In genomic region chr17:75864887-75865286, GRCh38 we compare ENCODE assay signal across 8 cellular contexts. TPM values are rescaled to one million over a fixed set of nuclear protein-coding genes. Genes with fewer than 3 reads are reported as not detected.
A peak's percentile ranks its signal among the peaks of the same experiment; 100 is the strongest.
DNase-seq lines count a peak whose midpoint lies in the region; ATAC-seq, FAIRE-seq and TF ChIP-seq lines count a peak whose summit lies in the region.
"Not testable (repeated sequence)": the region's sequence is repeated elsewhere in the genome, so short reads cannot be mapped to it uniquely, and the experiment has no call there.

No MANE protein-coding gene starts in this region.

- H3K4me3 ChIP-seq in K562; left ventricle myocardium inferior; neutrophil (ENCODE audit: low read depth in 1 of 2, low read length in 1 of 2); tibial nerve: not testable (repeated sequence)

- H3K27ac ChIP-seq in K562 (ENCODE audit: extremely low read depth, low read depth, low read length) (peak overlapping the region; percentile 57; the same call in 1 of the 3 replicates), left ventricle myocardium inferior (replicated peaks) (peak overlapping the region; percentile 82), neutrophil (peak overlapping the region; percentile 74), tibial nerve (peak overlapping the region in 3 of 4 donors; percentile 66 to 88 (median 79))

- H3K27ac Mint-ChIP-seq in activated CD4-positive, alpha-beta T cell treated with anti-CD3 and anti-CD28 coated beads for 36 hours = peak overlapping the region; percentile 87

- H3K36me3 Mint-ChIP-seq in activated CD4-positive, alpha-beta T cell treated with anti-CD3 and anti-CD28 coated beads for 36 hours (ENCODE audit: low read depth) = not testable (repeated sequence)

- not testable (repeated sequence) for H3K79me2 ChIP-seq in K562 (ENCODE audit: control insufficient read depth, insufficient read depth, low read length)

- H3K27me3 ChIP-seq in K562 (ENCODE audit: control insufficient read depth in 2 of 2, insufficient read depth in 2 of 2, low read length in 2 of 2); left ventricle myocardium inferior (ENCODE audit: low read depth); neutrophil; tibial nerve: not testable (repeated sequence)

- not testable (repeated sequence) for TF ChIP-seq POLR2A in K562 (conservative IDR thresholded peaks at IDR 0.05); tibial nerve (IDR thresholded peaks at IDR 0.05)

- H3K4me3 Mint-ChIP-seq in activated CD4-positive, alpha-beta T cell treated with anti-CD3 and anti-CD28 coated beads for 36 hours = not testable (repeated sequence)

- in situ Hi-C loops in K562 (cut with MboI) = not testable (repeated sequence)

- not testable (repeated sequence) for H3K9me3 ChIP-seq in K562 (replicated peaks; ENCODE audit: control insufficient read depth, insufficient read depth, low read depth, low read length); left ventricle myocardium inferior (replicated peaks); neutrophil; tibial nerve

- H4K20me1 ChIP-seq in K562 (replicated peaks; ENCODE audit: control insufficient read depth, insufficient read depth, low read length) = not testable (repeated sequence)

- H3K4me1 Mint-ChIP-seq in activated CD4-positive, alpha-beta T cell treated with anti-CD3 and anti-CD28 coated beads for 36 hours = peaks cover 19% of the 10 kb centered on the region

- ATAC-seq in GM18511 (IDR thresholded peaks at IDR 0.05; ENCODE audit: unreplicated experiment) (peak; percentile 47), GM21723 (IDR thresholded peaks at IDR 0.05; ENCODE audit: unreplicated experiment) (peak; percentile 26), HG03565 (IDR thresholded peaks at IDR 0.05; ENCODE audit: unreplicated experiment) (peak; percentile 26), K562 (0 out of 3 replicates have a peak, but pooled peaks have one; percentile 7)
- ATAC-seq in activated CD4-positive, alpha-beta T cell treated with anti-CD3 and anti-CD28 coated beads for 36 hours = peak; percentile 77

- FAIRE-seq in K562 (lab: Jason Lieb, UNC) = not testable (repeated sequence)

- intact Hi-C loops in activated CD4-positive, alpha-beta T cell treated with anti-CD3 and anti-CD28 coated beads for 36 hours (cut with DNase I, micrococcal nuclease); K562 (cut with micrococcal nuclease); left ventricle myocardium inferior (cut with micrococcal nuclease): not testable (repeated sequence)

- TF ChIP-seq EP300 in K562 (IDR thresholded peaks at IDR 0.05; ENCODE audit: low read length); tibial nerve (IDR thresholded peaks at IDR 0.05): not testable (repeated sequence)

- not testable (repeated sequence) for H3K9ac ChIP-seq in K562 (ENCODE audit: insufficient read depth in 1 of 2, low read depth in 2 of 2, low read length in 2 of 2)

- not testable (repeated sequence) for H3K36me3 ChIP-seq in K562 (ENCODE audit: control insufficient read depth, insufficient read depth, low read length); left ventricle myocardium inferior; neutrophil; tibial nerve

- POLR2A ChIA-PET in activated CD4-positive, alpha-beta T cell treated with anti-CD3 and anti-CD28 coated beads for 36 hours (lab: Charles Lee) = interaction anchor here (0.6 to 1.1 kb wide), 5 partner anchors 9 to 88 kb away, joined by 3 to 8 read pairs (median 5); partner anchors contain the start of gene WBP2
- POLR2A ChIA-PET in K562 (lab: Yijun Ruan, JAX) = interaction anchor here (0.6 to 1.4 kb wide), 8 partner anchors 7 to 115 kb away, joined by 3 to 9 read pairs (median 4); partner anchors contain the start of gene WBP2

- peak; percentile 52 for DNase-seq in activated CD4-positive, alpha-beta T cell treated with anti-CD3 and anti-CD28 coated beads for 36 hours
- not testable (repeated sequence) for DNase-seq in K562 (ENCODE audit: extremely low read depth in 1 of 4, low spot score in 3 of 4); left ventricle myocardium inferior; tibial nerve (ENCODE audit: low spot score in 2 of 2)

- peak overlapping the region; percentile 29 for H3K4me2 ChIP-seq in K562 (ENCODE audit: insufficient read depth, low read length)

- peak overlapping the region; percentile 90 for H2AFZ ChIP-seq in K562 (ENCODE audit: low read depth, low read length)

- H3K9me1 ChIP-seq in K562 (ENCODE audit: control insufficient read depth, insufficient read depth, low read length) = not testable (repeated sequence)

- CTCF ChIA-PET in activated CD4-positive, alpha-beta T cell treated with anti-CD3 and anti-CD28 coated beads for 36 hours (lab: Charles Lee) = interaction anchor here (0.6 to 1.5 kb wide), 7 partner anchors 9 to 862 kb away, joined by 3 to 8 read pairs (median 4); partner anchors contain the start of genes METTL23, TRIM47 and WBP2
- CTCF ChIA-PET in K562 (lab: Yijun Ruan, JAX; ENCODE audit: low intra/inter-chr PET ratio) = not testable (repeated sequence)

- not testable (repeated sequence) for TF ChIP-seq CTCF in K562 (IDR thresholded peaks at IDR 0.05 in 2 of 3, conservative IDR thresholded peaks at IDR 0.05 in 1 of 3; ENCODE audit: insufficient read depth in 2 of 3, low read depth in 1 of 3, low read length in 3 of 3); left ventricle myocardium inferior (IDR thresholded peaks at IDR 0.05; ENCODE audit: borderline replicate concordance); neutrophil (IDR thresholded peaks at IDR 0.05); tibial nerve (IDR thresholded peaks at IDR 0.05)

- BruUV-seq in K562 (replicated peaks; lab: Mats Ljungman, UMichigan) = not testable (repeated sequence)

- TF ChIP-seq RAD21 in K562 (CRISPR knock-in tag; conservative IDR thresholded peaks at IDR 0.05 in 1 of 2, IDR thresholded peaks at IDR 0.05 in 1 of 2) = not testable (repeated sequence)

- H3K4me1 ChIP-seq in K562 (replicated peaks in 1 of 2; ENCODE audit: control insufficient read depth in 2 of 2, insufficient read depth in 2 of 2, low read length in 2 of 2) (peaks cover 18 to 34% of the 10 kb centered on the region in 2 experiments), left ventricle myocardium inferior (peaks cover 46% of the 10 kb centered on the region), neutrophil (ENCODE audit: control insufficient read depth in 1 of 2, insufficient read depth in 1 of 2, low read depth in 1 of 2, low read length in 1 of 2) (peaks cover 31 to 38% of the 10 kb centered on the region in 2 experiments), tibial nerve (peaks cover 0 to 39% (median 26%) of the 10 kb centered on the region in 4 donors)

- H3K27me3 Mint-ChIP-seq in activated CD4-positive, alpha-beta T cell treated with anti-CD3 and anti-CD28 coated beads for 36 hours = not testable (repeated sequence)

- H3K9me3 Mint-ChIP-seq in activated CD4-positive, alpha-beta T cell treated with anti-CD3 and anti-CD28 coated beads for 36 hours (ENCODE audit: low read depth) = not testable (repeated sequence)

- 79% methylated on average over 4 of the region's 4 CpGs for WGBS in K562 (ENCODE audit: insufficient coverage, low coverage, missing lambda C conversion rate)
- 80 to 84% methylated on average over 4 of the region's 4 CpGs for WGBS in tibial nerve, 2 donors

RNA-seq across cellular contexts. Expression of gene WBP2, which starts 9.8 kb away (rescaled TPM):
- total RNA-seq in activated CD4-positive, alpha-beta T cell treated with anti-CD3 and anti-CD28 coated beads for 36 hours = 10 to 100 TPM; 68.7 to 74.1 TPM
- total RNA-seq in K562 (2011; cell fraction: chromatin; rRNA removed; ENCODE audit: low replicate concordance) = 86.2 and 163 TPM in 2 replicates
- 82.5 and 95.5 TPM in 2 replicates for total RNA-seq in K562 (2011; cell fraction: nucleolus; rRNA removed)
- total RNA-seq in K562 (2011; cell fraction: nucleoplasm; rRNA removed) = 79.1 and 87.2 TPM in 2 replicates
- total RNA-seq in K562 (2014; rRNA removed) (25.2 and 35.8 TPM in 2 replicates), K562 (2014; rRNA removed; fragmentation: Illumina TruSeq; extraction: Trizol) (18.1 and 22.9 TPM in 2 replicates), K562 (2015; rRNA removed; fragmentation: Illumina TruSeq; extraction: Trizol) (13.8 and 16.2 TPM in 2 replicates), K562 (2021) (63.5 and 74.3 TPM in 2 replicates), left ventricle myocardium inferior (144 TPM), tibial nerve (10 to 100 TPM; 63.5 to 79.7 (median 71.0) TPM)
- polyA plus RNA-seq in K562 (2011; rRNA removed) (20.0 and 81.3 TPM in 2 replicates), K562 (2014; fragmentation: Illumina TruSeq; extraction: Trizol) (68.6 and 96.0 TPM in 2 replicates), K562 (2014; fragmentation: Nextera tagmentation; extraction: Ambion mirVana) (1 to 10 TPM; 2.2 to 3.7 TPM), K562 (2014; rRNA removed) (30.9 and 33.1 TPM in 2 replicates)
- 25.6 and 40.9 TPM in 2 replicates for polyA plus RNA-seq in K562 (2011; cell fraction: cytosol; rRNA removed)
- polyA plus RNA-seq in K562 (2011; cell fraction: nucleus; rRNA removed) = 60.4 and 70.3 TPM in 2 replicates
- polyA plus RNA-seq in K562 (2012) = 83.9 and 158 TPM in 2 replicates
- 25.4 and 47.1 TPM in 2 replicates for polyA minus RNA-seq in K562 (2011; rRNA and poly(A)+ RNA removed)
- 45.1 and 49.2 TPM in 2 replicates for polyA minus RNA-seq in K562 (2011; cell fraction: cytosol; rRNA and poly(A)+ RNA removed)
- 30.4 and 43.1 TPM in 2 replicates for polyA minus RNA-seq in K562 (2011; cell fraction: nucleus; rRNA and poly(A)+ RNA removed)

RNA-seq across cellular contexts. Expression of gene TRIM47, which starts 13.5 kb away (rescaled TPM):
- 10 to 100 TPM; 13.4 to 19.9 TPM for total RNA-seq in activated CD4-positive, alpha-beta T cell treated with anti-CD3 and anti-CD28 coated beads for 36 hours
- total RNA-seq in K562 (2011; cell fraction: chromatin; rRNA removed; ENCODE audit: low replicate concordance) = 3.4 and 21.0 TPM in 2 replicates
- 13.6 and 18.0 TPM in 2 replicates for total RNA-seq in K562 (2011; cell fraction: nucleolus; rRNA removed)
- 5.5 and 10.1 TPM in 2 replicates for total RNA-seq in K562 (2011; cell fraction: nucleoplasm; rRNA removed)
- 4.0 and 4.6 TPM in 2 replicates for total RNA-seq in K562 (2014; rRNA removed)
- total RNA-seq in K562 (2014; rRNA removed; fragmentation: Illumina TruSeq; extraction: Trizol) = 1.0 and 1.1 TPM in 2 replicates
- total RNA-seq in K562 (2015; rRNA removed; fragmentation: Illumina TruSeq; extraction: Trizol) = 3.9 and 4.3 TPM in 2 replicates
- 5.8 and 6.1 TPM in 2 replicates for total RNA-seq in K562 (2021)
- 3.2 and 5.6 TPM in 2 replicates for polyA plus RNA-seq in K562 (2011; rRNA removed)
- polyA plus RNA-seq in K562 (2011; cell fraction: cytosol; rRNA removed) = 5.1 and 9.1 TPM in 2 replicates
- polyA plus RNA-seq in K562 (2011; cell fraction: nucleus; rRNA removed) = 15.5 and 18.6 TPM in 2 replicates
- 4.2 and 6.8 TPM in 2 replicates for polyA plus RNA-seq in K562 (2012)
- 1.9 and 3.4 TPM in 2 replicates for polyA plus RNA-seq in K562 (2014; fragmentation: Illumina TruSeq; extraction: Trizol)
- under 1 TPM; 0.56 to 0.63 TPM for polyA plus RNA-seq in K562 (2014; fragmentation: Nextera tagmentation; extraction: Ambion mirVana)
- polyA plus RNA-seq in K562 (2014; rRNA removed) = 3.7 and 5.5 TPM in 2 replicates
- 1.9 and 2.6 TPM in 2 replicates for polyA minus RNA-seq in K562 (2011; rRNA and poly(A)+ RNA removed)
- 4.6 and 5.6 TPM in 2 replicates for polyA minus RNA-seq in K562 (2011; cell fraction: cytosol; rRNA and poly(A)+ RNA removed)
- 8.6 and 9.2 TPM in 2 replicates for polyA minus RNA-seq in K562 (2011; cell fraction: nucleus; rRNA and poly(A)+ RNA removed)
- total RNA-seq in left ventricle myocardium inferior = 27.5 TPM
- 10 to 100 TPM; 47.4 to 79.0 (median 57.0) TPM for total RNA-seq in tibial nerve

RNA-seq across cellular contexts. Expression of gene UNC13D, which starts 20.7 kb away (rescaled TPM):
- 100 to 1,000 TPM; 106 to 133 TPM for total RNA-seq in activated CD4-positive, alpha-beta T cell treated with anti-CD3 and anti-CD28 coated beads for 36 hours
- 235 and 813 TPM in 2 replicates for total RNA-seq in K562 (2011; cell fraction: chromatin; rRNA removed; ENCODE audit: low replicate concordance)
- 592 and 605 TPM in 2 replicates for total RNA-seq in K562 (2011; cell fraction: nucleolus; rRNA removed)
- 287 and 294 TPM in 2 replicates for total RNA-seq in K562 (2011; cell fraction: nucleoplasm; rRNA removed)
- 150 and 207 TPM in 2 replicates for total RNA-seq in K562 (2014; rRNA removed)
- total RNA-seq in K562 (2014; rRNA removed; fragmentation: Illumina TruSeq; extraction: Trizol) = 22.9 and 31.6 TPM in 2 replicates
- total RNA-seq in K562 (2015; rRNA removed; fragmentation: Illumina TruSeq; extraction: Trizol) = 74.2 and 74.8 TPM in 2 replicates
- total RNA-seq in K562 (2021) = 222 and 244 TPM in 2 replicates
- polyA plus RNA-seq in K562 (2011; rRNA removed) = 69.2 and 129 TPM in 2 replicates
- polyA plus RNA-seq in K562 (2011; cell fraction: cytosol; rRNA removed) = 51.7 and 114 TPM in 2 replicates
- 454 and 648 TPM in 2 replicates for polyA plus RNA-seq in K562 (2011; cell fraction: nucleus; rRNA removed)
- polyA plus RNA-seq in K562 (2012) = 163 and 235 TPM in 2 replicates
- 66.9 and 108 TPM in 2 replicates for polyA plus RNA-seq in K562 (2014; fragmentation: Illumina TruSeq; extraction: Trizol)
- polyA plus RNA-seq in K562 (2014; fragmentation: Nextera tagmentation; extraction: Ambion mirVana) = 1 to 10 TPM in 1 of 2 experiments, under 1 TPM in 1; 0.86 to 1.9 TPM
- 147 and 160 TPM in 2 replicates for polyA plus RNA-seq in K562 (2014; rRNA removed)
- 34.9 and 44.0 TPM in 2 replicates for polyA minus RNA-seq in K562 (2011; rRNA and poly(A)+ RNA removed)
- 92.5 and 106 TPM in 2 replicates for polyA minus RNA-seq in K562 (2011; cell fraction: cytosol; rRNA and poly(A)+ RNA removed)
- polyA minus RNA-seq in K562 (2011; cell fraction: nucleus; rRNA and poly(A)+ RNA removed) = 163 and 184 TPM in 2 replicates
- 13.3 TPM for total RNA-seq in left ventricle myocardium inferior
- total RNA-seq in tibial nerve = 10 to 100 TPM; 10.5 to 53.1 (median 22.6) TPM

RNA-seq across cellular contexts. Expression of gene TRIM65, which starts 31.9 kb away (rescaled TPM):
- 10 to 100 TPM; 28.9 to 31.9 TPM for total RNA-seq in activated CD4-positive, alpha-beta T cell treated with anti-CD3 and anti-CD28 coated beads for 36 hours
- 19.3 and 28.3 TPM in 2 replicates for total RNA-seq in K562 (2011; cell fraction: chromatin; rRNA removed; ENCODE audit: low replicate concordance)
- total RNA-seq in K562 (2011; cell fraction: nucleolus; rRNA removed) = 19.3 and 26.6 TPM in 2 replicates
- 25.9 and 39.3 TPM in 2 replicates for total RNA-seq in K562 (2011; cell fraction: nucleoplasm; rRNA removed)
- total RNA-seq in K562 (2014; rRNA removed) (34.3 and 47.5 TPM in 2 replicates), K562 (2014; rRNA removed; fragmentation: Illumina TruSeq; extraction: Trizol) (16.2 and 20.0 TPM in 2 replicates), K562 (2015; rRNA removed; fragmentation: Illumina TruSeq; extraction: Trizol) (26.6 and 28.2 TPM in 2 replicates), K562 (2021) (45.5 and 45.7 TPM in 2 replicates), left ventricle myocardium inferior (10.2 TPM), tibial nerve (10 to 100 TPM; 40.2 to 68.1 (median 41.5) TPM)
- polyA plus RNA-seq in K562 (2011; rRNA removed) (19.5 and 22.1 TPM in 2 replicates), K562 (2014; fragmentation: Illumina TruSeq; extraction: Trizol) (22.9 and 26.1 TPM in 2 replicates), K562 (2014; fragmentation: Nextera tagmentation; extraction: Ambion mirVana) (1 to 10 TPM; 2.8 to 5.8 TPM), K562 (2014; rRNA removed) (33.7 and 34.1 TPM in 2 replicates)
- polyA plus RNA-seq in K562 (2011; cell fraction: cytosol; rRNA removed) = 25.9 and 37.2 TPM in 2 replicates
- 20.7 and 27.8 TPM in 2 replicates for polyA plus RNA-seq in K562 (2011; cell fraction: nucleus; rRNA removed)
- polyA plus RNA-seq in K562 (2012) = 26.3 and 33.8 TPM in 2 replicates
- 6.3 and 7.0 TPM in 2 replicates for polyA minus RNA-seq in K562 (2011; rRNA and poly(A)+ RNA removed)
- polyA minus RNA-seq in K562 (2011; cell fraction: cytosol; rRNA and poly(A)+ RNA removed) = 14.6 and 24.0 TPM in 2 replicates
- polyA minus RNA-seq in K562 (2011; cell fraction: nucleus; rRNA and poly(A)+ RNA removed) = 6.7 and 8.7 TPM in 2 replicates

RNA-seq across cellular contexts. Expression of gene MRPL38, which starts 39.8 kb away (rescaled TPM):
- total RNA-seq in activated CD4-positive, alpha-beta T cell treated with anti-CD3 and anti-CD28 coated beads for 36 hours = 100 to 1,000 TPM in 1 of 2 experiments, 10 to 100 TPM in 1; 98.0 to 115 TPM
- total RNA-seq in K562 (2011; cell fraction: chromatin; rRNA removed; ENCODE audit: low replicate concordance) = 88.0 and 309 TPM in 2 replicates
- 283 and 294 TPM in 2 replicates for total RNA-seq in K562 (2011; cell fraction: nucleolus; rRNA removed)
- 137 and 171 TPM in 2 replicates for total RNA-seq in K562 (2011; cell fraction: nucleoplasm; rRNA removed)
- 48.5 and 75.0 TPM in 2 replicates for total RNA-seq in K562 (2014; rRNA removed)
- total RNA-seq in K562 (2014; rRNA removed; fragmentation: Illumina TruSeq; extraction: Trizol) = 27.8 and 35.4 TPM in 2 replicates
- 72.6 and 73.6 TPM in 2 replicates for total RNA-seq in K562 (2015; rRNA removed; fragmentation: Illumina TruSeq; extraction: Trizol)
- 154 and 155 TPM in 2 replicates for total RNA-seq in K562 (2021)
- 43.6 and 104 TPM in 2 replicates for polyA plus RNA-seq in K562 (2011; rRNA removed)
- polyA plus RNA-seq in K562 (2011; cell fraction: cytosol; rRNA removed) = 59.5 and 89.1 TPM in 2 replicates
- 334 and 446 TPM in 2 replicates for polyA plus RNA-seq in K562 (2011; cell fraction: nucleus; rRNA removed)
- polyA plus RNA-seq in K562 (2012) = 66.7 and 93.4 TPM in 2 replicates
- 63.6 and 69.3 TPM in 2 replicates for polyA plus RNA-seq in K562 (2014; fragmentation: Illumina TruSeq; extraction: Trizol)
- polyA plus RNA-seq in K562 (2014; fragmentation: Nextera tagmentation; extraction: Ambion mirVana) = 10 to 100 TPM in 1 of 2 experiments, 1 to 10 TPM in 1; 4.5 to 13.6 TPM
- polyA plus RNA-seq in K562 (2014; rRNA removed) = 74.0 and 77.0 TPM in 2 replicates
- 14.0 and 20.7 TPM in 2 replicates for polyA minus RNA-seq in K562 (2011; rRNA and poly(A)+ RNA removed)
- polyA minus RNA-seq in K562 (2011; cell fraction: cytosol; rRNA and poly(A)+ RNA removed) = 44.3 and 58.0 TPM in 2 replicates
- 68.3 and 81.8 TPM in 2 replicates for polyA minus RNA-seq in K562 (2011; cell fraction: nucleus; rRNA and poly(A)+ RNA removed)
- 104 TPM for total RNA-seq in left ventricle myocardium inferior
- 100 to 1,000 TPM in 1 of 4 donors, 10 to 100 TPM in 3; 56.8 to 118 (median 76.2) TPM for total RNA-seq in tibial nerve

Comparison
In these comparisons a context has a peak if more than half of its experiments do, and no peak if none do; other contexts are left out.
1. ATAC-seq: peak in every context shown above with its lines; median percentile 77 in activated CD4-positive, alpha-beta T cell treated with anti-CD3 and anti-CD28 coated beads for 36 hours; 47 in GM18511; 26 in GM21723; 26 in HG03565; 7 in K562.